Comparison of ENCODE assay signal across 20 cellular contexts in genomic region chr1:193674292-193674944, GRCh38.
A peak's percentile ranks its signal among the peaks of the same experiment; 100 is the strongest.
DNase-seq lines count a peak whose midpoint lies in the region; ATAC-seq, FAIRE-seq and TF ChIP-seq lines count a peak whose summit lies in the region.
"Had no signal": no experiment of that assay in that cellular context is flagged by ENCODE, and none has a peak within 500 bp of the region (broad histone marks: within the 10 kb centered on the region; RNA-seq: fewer than 3 reads in every experiment).

No MANE protein-coding gene starts in this region.

- POLR2A ChIA-PET in activated CD4-positive, alpha-beta memory T cell treated with anti-CD3 and anti-CD28 coated beads, Interleukin-2, amount 10 ng/mL, durations not matched to agents 7 days and 5 days (lab: Charles Lee), result no interaction called here

- ATAC-seq in stimulated activated memory B cell treated with anti-CD40 and anti-IgM and Interleukin-4, amounts not matched to agents 10 μg/mL and 1 μg/mL and 100 μg/mL, for 72 hours, result no peak
- ATAC-seq in HG02840 (IDR thresholded peaks at IDR 0.05; ENCODE audit: low FRiP score, unreplicated experiment) (no peak), GM21786 (IDR thresholded peaks at IDR 0.05; ENCODE audit: unreplicated experiment) (no peak)
- ATAC-seq: psoas muscle had no signal

- CTCF ChIA-PET in activated CD4-positive, alpha-beta memory T cell treated with anti-CD3 and anti-CD28 coated beads, Interleukin-2, amount 10 ng/mL, durations not matched to agents 7 days and 5 days (lab: Charles Lee), result interaction anchor here (0.6 kb wide), 1 partner anchor 135 kb away, joined by 3 read pairs; no protein-coding TSS in a partner anchor

- H3K4me3 ChIP-seq in fibroblast of pulmonary artery (replicated peaks; ENCODE audit: low read depth, low read length), result no peak overlapping the region
- H3K4me3 ChIP-seq: cardiac muscle cell, psoas muscle, spleen, transverse colon had no signal

- H3K36me3 Mint-ChIP-seq in activated CD4-positive, alpha-beta memory T cell treated with anti-CD3 and anti-CD28 coated beads, Interleukin-2, amount 10 ng/mL, durations not matched to agents 7 days and 5 days (ENCODE audit: low read depth), result no peaks in the 10 kb centered on the region
- H3K36me3 Mint-ChIP-seq in stimulated activated memory B cell treated with anti-CD40 and anti-IgM and Interleukin-4, amounts not matched to agents 10 μg/mL and 1 μg/mL and 100 μg/mL, for 72 hours, result no peaks in the 10 kb centered on the region

- peaks cover 7% of the 10 kb centered on the region for H3K4me1 Mint-ChIP-seq in activated CD4-positive, alpha-beta memory T cell treated with anti-CD3 and anti-CD28 coated beads, Interleukin-2, amount 10 ng/mL, durations not matched to agents 7 days and 5 days
- no peaks in the 10 kb centered on the region for H3K4me1 Mint-ChIP-seq in stimulated activated memory B cell treated with anti-CD40 and anti-IgM and Interleukin-4, amounts not matched to agents 10 μg/mL and 1 μg/mL and 100 μg/mL, for 72 hours
- H3K4me1 Mint-ChIP-seq: activated B cell treated with CpG ODN at 0.5 μM for 24 hours, neural crest cell had no signal

- H3K9me3 Mint-ChIP-seq in activated CD4-positive, alpha-beta memory T cell treated with anti-CD3 and anti-CD28 coated beads, Interleukin-2, amount 10 ng/mL, durations not matched to agents 7 days and 5 days, result peaks cover 3% of the 10 kb centered on the region
- no peaks in the 10 kb centered on the region for H3K9me3 Mint-ChIP-seq in stimulated activated memory B cell treated with anti-CD40 and anti-IgM and Interleukin-4, amounts not matched to agents 10 μg/mL and 1 μg/mL and 100 μg/mL, for 72 hours

- H3K27ac Mint-ChIP-seq in activated CD4-positive, alpha-beta memory T cell treated with anti-CD3 and anti-CD28 coated beads, Interleukin-2, amount 10 ng/mL, durations not matched to agents 7 days and 5 days, result peak overlapping the region; percentile 21
- H3K27ac Mint-ChIP-seq in stimulated activated memory B cell treated with anti-CD40 and anti-IgM and Interleukin-4, amounts not matched to agents 10 μg/mL and 1 μg/mL and 100 μg/mL, for 72 hours, result no peak overlapping the region
- H3K27ac Mint-ChIP-seq: activated B cell treated with CpG ODN at 0.5 μM for 24 hours; activated naive CD4-positive, alpha-beta T cell treated with anti-CD3 and anti-CD28 coated beads, Interleukin-2, amount 10 ng/mL, durations not matched to agents 7 days and 5 days had no signal

- no peak overlapping the region for H3K4me3 Mint-ChIP-seq in activated CD4-positive, alpha-beta memory T cell treated with anti-CD3 and anti-CD28 coated beads, Interleukin-2, amount 10 ng/mL, durations not matched to agents 7 days and 5 days
- no peak overlapping the region for H3K4me3 Mint-ChIP-seq in stimulated activated memory B cell treated with anti-CD40 and anti-IgM and Interleukin-4, amounts not matched to agents 10 μg/mL and 1 μg/mL and 100 μg/mL, for 72 hours
- H3K4me3 Mint-ChIP-seq: activated B cell treated with CpG ODN at 0.5 μM for 24 hours; activated naive CD4-positive, alpha-beta T cell treated with anti-CD3 and anti-CD28 coated beads, Interleukin-2, amount 10 ng/mL, durations not matched to agents 7 days and 5 days; neural crest cell had no signal

- peak; percentile 27 for DNase-seq in Daoy (ENCODE audit: low read depth)
- DNase-seq in HTR-8/SVneo (ENCODE audit: insufficient read length, low spot score), result peak; percentile 31
- no peak for DNase-seq in activated CD4-positive, alpha-beta memory T cell treated with anti-CD3 and anti-CD28 coated beads, Interleukin-2, amount 10 ng/mL, durations not matched to agents 7 days and 5 days
- peak; percentile 15 for DNase-seq in fibroblast of pulmonary artery (ENCODE audit: low read depth)
- DNase-seq in anterior cingulate cortex (lab: John Stamatoyannopoulos, UW), result no peak
- DNase-seq: activated B cell treated with CpG ODN at 0.5 μM for 24 hours; activated naive CD4-positive, alpha-beta T cell treated with anti-CD3 and anti-CD28 coated beads, Interleukin-2, amount 10 ng/mL, durations not matched to agents 7 days and 5 days; effector memory CD4-positive, alpha-beta T cell; Kasumi-1; kidney glomerular epithelial cell; NCI-H146; psoas muscle; spleen; transverse colon had no signal

- TF ChIP-seq CTCF in fibroblast of pulmonary artery (IDR thresholded peaks at IDR 0.05; ENCODE audit: low read length, missing control alignments), result no peak

- no peaks in the 10 kb centered on the region for H3K27me3 Mint-ChIP-seq in activated CD4-positive, alpha-beta memory T cell treated with anti-CD3 and anti-CD28 coated beads, Interleukin-2, amount 10 ng/mL, durations not matched to agents 7 days and 5 days
- H3K27me3 Mint-ChIP-seq in stimulated activated memory B cell treated with anti-CD40 and anti-IgM and Interleukin-4, amounts not matched to agents 10 μg/mL and 1 μg/mL and 100 μg/mL, for 72 hours, result no peaks in the 10 kb centered on the region
- H3K27me3 Mint-ChIP-seq: activated B cell treated with CpG ODN at 0.5 μM for 24 hours; activated naive CD4-positive, alpha-beta T cell treated with anti-CD3 and anti-CD28 coated beads, Interleukin-2, amount 10 ng/mL, durations not matched to agents 7 days and 5 days had no signal

- FAIRE-seq in HTR-8/SVneo (lab: Jason Lieb, UNC), result no peak
- FAIRE-seq: H1 had no signal

Comparison
In these comparisons a context has a peak if more than half of its experiments do, and no peak if none do; other contexts are left out.
1. DNase-seq: peak in Daoy (single experiment), HTR-8/SVneo (single experiment) and fibroblast of pulmonary artery (single experiment); none in activated CD4-positive, alpha-beta memory T cell treated with anti-CD3 and anti-CD28 coated beads, Interleukin-2, amount 10 ng/mL, durations not matched to agents 7 days and 5 days (single experiment) and anterior cingulate cortex (0 of 58).